Comparison of ENCODE assay signal across 17 cellular contexts in genomic region chr3:195467641-195468390, GRCh38. TPM values are rescaled to one million over a fixed set of nuclear protein-coding genes. Genes with fewer than 3 reads are reported as not detected.
A peak's percentile ranks its signal among the peaks of the same experiment; 100 is the strongest.
DNase-seq lines count a peak whose midpoint lies in the region; ATAC-seq and TF ChIP-seq lines count a peak whose summit lies in the region.
"Had no signal": no experiment of that assay in that cellular context is flagged by ENCODE, and none has a peak within 500 bp of the region (broad histone marks: within the 10 kb centered on the region; RNA-seq: fewer than 3 reads in every experiment).

No MANE protein-coding gene starts in this region.

- H3K27me3 ChIP-seq in trophoblast cell (ENCODE audit: insufficient read depth, low read length), result no peaks in the 10 kb centered on the region
- H3K27me3 ChIP-seq: upper lobe of left lung had no signal

- H3K14ac ChIP-seq in trophoblast cell (ENCODE audit: low read length), result no peak overlapping the region

- H2BK12ac ChIP-seq in trophoblast cell (ENCODE audit: low read length), result no peak overlapping the region

- no peak for TF ChIP-seq CTCF in progenitor cell of endocrine pancreas (IDR thresholded peaks at IDR 0.05; ENCODE audit: unreplicated experiment)

- H4K91ac ChIP-seq in trophoblast cell (ENCODE audit: low read depth, low read length), result no peak overlapping the region

- H3K18ac ChIP-seq in trophoblast cell (ENCODE audit: low read length), result no peak overlapping the region

- H3K27me3 Mint-ChIP-seq in activated CD4-positive, alpha-beta T cell treated with anti-CD3 and anti-CD28 coated beads for 36 hours, result peaks cover 2% of the 10 kb centered on the region
- no peaks in the 10 kb centered on the region for H3K27me3 Mint-ChIP-seq in progenitor cell of endocrine pancreas

- no peak overlapping the region for H2BK5ac ChIP-seq in trophoblast cell (ENCODE audit: low read depth, low read length, poor library complexity)

- H2AK5ac ChIP-seq in trophoblast cell (ENCODE audit: low read length), result no peak overlapping the region

- DNase-seq in activated CD4-positive, alpha-beta T cell treated with anti-CD3 and anti-CD28 coated beads for 36 hours, result no peak
- no peak for DNase-seq in activated CD4-positive, alpha-beta T cell treated with anti-CD3 and anti-CD28 coated beads for 48 hours
- DNase-seq in M059J (ENCODE audit: low read depth) (peak; percentile 82), astrocyte of the hippocampus (ENCODE audit: low read depth, low spot score) (peak; percentile 83), trophoblast cell (peak; percentile 69 to 96), OCI-M2 (lab: John Stamatoyannopoulos, UW; ENCODE audit: unreplicated experiment) (no peak), cortex of kidney (lab: John Stamatoyannopoulos, UW) (no peak), progenitor cell of endocrine pancreas (ENCODE audit: low spot score, unreplicated experiment) (no peak)
- DNase-seq: 8988T, kidney, NCI-H1417 treated with DMSO at 0.1 percent for 48 hours, NCI-H526, nephron progenitor cell, SHP77 treated with DMSO at 0.1 percent for 48 hours, small intestine, upper lobe of left lung, WERI-Rb-1 had no signal

- H4K12ac ChIP-seq in trophoblast cell (ENCODE audit: low read depth, low read length), result no peak overlapping the region

- no peak overlapping the region for H3K4me3 ChIP-seq in trophoblast cell (ENCODE audit: low read depth, low read length)
- H3K4me3 ChIP-seq: upper lobe of left lung had no signal

- H3K4me1 Mint-ChIP-seq in activated CD4-positive, alpha-beta T cell treated with anti-CD3 and anti-CD28 coated beads for 36 hours, result peaks cover 20% of the 10 kb centered on the region
- H3K4me1 Mint-ChIP-seq in progenitor cell of endocrine pancreas (ENCODE audit: low read depth), result no peaks in the 10 kb centered on the region
- H3K4me1 Mint-ChIP-seq: nephron progenitor cell had no signal

- no peaks in the 10 kb centered on the region for H3K79me2 ChIP-seq in trophoblast cell (ENCODE audit: control insufficient read depth, insufficient read depth, low read length, poor library complexity)

- H3K4me1 ChIP-seq in trophoblast cell (ENCODE audit: control insufficient read depth in 1 of 2, insufficient read depth in 2 of 2, low read length in 2 of 2), result no peaks in the 10 kb centered on the region
- H3K4me1 ChIP-seq: upper lobe of left lung had no signal

- no peak overlapping the region for H2AFZ ChIP-seq in trophoblast cell (ENCODE audit: insufficient read depth, low read length, poor library complexity)

- no peak overlapping the region for H4K8ac ChIP-seq in trophoblast cell (ENCODE audit: low read depth, low read length)

- H3K4ac ChIP-seq in trophoblast cell (ENCODE audit: low read depth, low read length), result no peak overlapping the region

- H3K9ac ChIP-seq in trophoblast cell (ENCODE audit: low read length), result no peak overlapping the region

- ATAC-seq in activated CD4-positive, alpha-beta T cell treated with anti-CD3 and anti-CD28 coated beads for 36 hours, result peak; percentile 90

- no CpG with 5 or more reads among the region's 5 CpGs for WGBS in trophoblast cell (ENCODE audit: extremely low coverage, insufficient coverage, insufficient read length)

- POLR2A ChIA-PET in activated CD4-positive, alpha-beta T cell treated with anti-CD3 and anti-CD28 coated beads for 36 hours (lab: Charles Lee), result no interaction called here

- peaks cover 16% of the 10 kb centered on the region for H3K9me3 Mint-ChIP-seq in activated CD4-positive, alpha-beta T cell treated with anti-CD3 and anti-CD28 coated beads for 36 hours (ENCODE audit: low read depth)
- no peaks in the 10 kb centered on the region for H3K9me3 Mint-ChIP-seq in progenitor cell of endocrine pancreas (ENCODE audit: low read depth)

- intact Hi-C loops in activated CD4-positive, alpha-beta T cell treated with anti-CD3 and anti-CD28 coated beads for 36 hours (cut with DNase I, micrococcal nuclease), result no loop called here

- CTCF ChIA-PET in activated CD4-positive, alpha-beta T cell treated with anti-CD3 and anti-CD28 coated beads for 36 hours (lab: Charles Lee), result no interaction called here

- H3K36me3 ChIP-seq in trophoblast cell (ENCODE audit: control insufficient read depth in 1 of 2, insufficient read depth in 2 of 2, low read length in 2 of 2), result no peaks in the 10 kb centered on the region
- H3K36me3 ChIP-seq: upper lobe of left lung, WERI-Rb-1 had no signal

- H3K36me3 Mint-ChIP-seq in activated CD4-positive, alpha-beta T cell treated with anti-CD3 and anti-CD28 coated beads for 36 hours (ENCODE audit: low read depth), result peaks cover 12% of the 10 kb centered on the region
- H3K36me3 Mint-ChIP-seq in progenitor cell of endocrine pancreas (ENCODE audit: insufficient read depth), result no peaks in the 10 kb centered on the region

- no peak overlapping the region for H2BK120ac ChIP-seq in trophoblast cell (ENCODE audit: insufficient read depth, low read length, poor library complexity)

- no peak overlapping the region for H3K23ac ChIP-seq in trophoblast cell (ENCODE audit: low read length)

- no peaks in the 10 kb centered on the region for H3K79me1 ChIP-seq in trophoblast cell (ENCODE audit: low read length)

- no peak overlapping the region for H3K4me2 ChIP-seq in trophoblast cell (ENCODE audit: low read length)

- no peak overlapping the region for H3K4me3 Mint-ChIP-seq in activated CD4-positive, alpha-beta T cell treated with anti-CD3 and anti-CD28 coated beads for 36 hours
- no peak overlapping the region for H3K4me3 Mint-ChIP-seq in progenitor cell of endocrine pancreas (ENCODE audit: low read depth)
- H3K4me3 Mint-ChIP-seq: nephron progenitor cell had no signal

- peaks cover 1% of the 10 kb centered on the region for H3K9me3 ChIP-seq in trophoblast cell (ENCODE audit: insufficient read depth, low read depth, low read length)
- H3K9me3 ChIP-seq: upper lobe of left lung had no signal

- peak overlapping the region; percentile 84 for H3K27ac Mint-ChIP-seq in activated CD4-positive, alpha-beta T cell treated with anti-CD3 and anti-CD28 coated beads for 36 hours
- no peak overlapping the region for H3K27ac Mint-ChIP-seq in progenitor cell of endocrine pancreas
- H3K27ac Mint-ChIP-seq: nephron progenitor cell had no signal

- no peak overlapping the region for H3K27ac ChIP-seq in trophoblast cell (ENCODE audit: low read depth, low read length)
- H3K27ac ChIP-seq: upper lobe of left lung, WERI-Rb-1 had no signal

RNA-seq across cellular contexts. Expression of gene ACAP2, which starts 25.0 kb away (rescaled TPM):
- 10 to 100 TPM; 43.7 to 51.9 TPM for total RNA-seq in activated CD4-positive, alpha-beta T cell treated with anti-CD3 and anti-CD28 coated beads for 36 hours
- 25.5 and 35.3 TPM in 2 replicates for total RNA-seq in M059J (2014; rRNA removed; shearing (Covaris generic))
- 17.3 and 18.4 TPM in 2 replicates for polyA plus RNA-seq in trophoblast cell (2013)
- total RNA-seq in progenitor cell of endocrine pancreas, result 33.0 and 34.2 TPM in 2 replicates

Comparison
In these comparisons a context has a peak if more than half of its experiments do, and no peak if none do; other contexts are left out.
1. DNase-seq: peak in M059J (single experiment), astrocyte of the hippocampus (single experiment) and trophoblast cell (2 of 2); none in activated CD4-positive, alpha-beta T cell treated with anti-CD3 and anti-CD28 coated beads for 36 hours (single experiment), activated CD4-positive, alpha-beta T cell treated with anti-CD3 and anti-CD28 coated beads for 48 hours (single experiment), OCI-M2 (single experiment), cortex of kidney (single experiment) and progenitor cell of endocrine pancreas (single experiment).